In the genomic region with DNA sequence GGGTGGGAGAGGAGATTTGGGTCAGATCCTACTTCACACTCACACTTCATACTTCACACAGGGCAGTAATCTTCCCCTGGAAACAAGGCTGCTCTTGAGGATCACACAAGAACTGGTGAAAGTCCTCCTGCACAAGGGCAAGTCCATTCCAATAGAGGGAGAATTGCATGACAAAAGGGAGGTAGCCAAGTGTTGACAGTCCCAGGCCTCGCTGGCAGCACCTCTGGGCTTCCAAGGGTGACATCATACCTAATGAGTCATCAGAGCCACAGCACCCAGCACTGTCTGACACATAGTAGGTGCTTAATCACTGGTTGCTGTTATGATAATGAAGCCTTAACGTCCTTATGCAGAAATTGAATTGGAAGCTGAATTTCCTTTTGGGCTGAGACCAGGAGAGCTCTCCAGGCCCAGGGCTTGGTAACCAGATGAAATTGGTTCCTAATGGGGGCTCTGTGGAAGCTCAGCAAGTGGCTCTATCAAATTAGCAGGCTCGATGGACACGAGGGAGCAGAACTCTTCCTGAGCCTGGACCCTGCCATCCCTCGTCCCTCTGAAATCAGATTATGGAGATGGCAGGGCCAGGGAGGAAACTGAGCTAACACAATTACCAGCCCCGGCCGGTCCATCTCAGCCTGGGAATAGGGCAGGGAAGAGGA, we compare ENCODE assay signal across 12 cellular contexts. TPM values are rescaled to one million over a fixed set of nuclear protein-coding genes. Genes with fewer than 3 reads are reported as not detected.
DNase-seq lines count a peak whose midpoint lies in the region; ATAC-seq and TF ChIP-seq lines count a peak whose summit lies in the region.
"Had no signal": no experiment of that assay in that cellular context is flagged by ENCODE, and none has a peak within 500 bp of the region (broad histone marks: within the 10 kb centered on the region; RNA-seq: fewer than 3 reads in every experiment).

No MANE protein-coding gene starts in this region.

- no peak for TF ChIP-seq CTCF in BE2C (IDR thresholded peaks at IDR 0.05; ENCODE audit: low read depth, low read length)
- TF ChIP-seq CTCF in right lobe of liver (IDR thresholded peaks at IDR 0.05): no peak

- H3K4me3 ChIP-seq in BE2C (ENCODE audit: low read depth, low read length) (peak overlapping the region; percentile 3; the same call in 1 of the 2 replicates), HUES6 (ENCODE audit: low read depth, low read length) (peak overlapping the region; percentile 8; the same call in 1 of the 2 replicates), right lobe of liver (no peak overlapping the region)

- H3K27ac ChIP-seq in HUES6 (ENCODE audit: low read depth, low read length) (peak overlapping the region; percentile 85; the same call in 1 of the 2 replicates), right lobe of liver (peak overlapping the region in 1 of 3 donors; percentile 18)

- ATAC-seq in right lobe of liver (peak in 3 of 4 donors; percentile 4 to 41 (median 17)), HG03139 (IDR thresholded peaks at IDR 0.05; ENCODE audit: unreplicated experiment) (no peak)

- H3K4me1 ChIP-seq in BE2C: peaks cover 27% of the 10 kb centered on the region
- peaks cover 51% of the 10 kb centered on the region for H3K4me1 ChIP-seq in HUES6 (ENCODE audit: control insufficient read depth, insufficient read depth, low read length)
- H3K4me1 ChIP-seq in right lobe of liver: peaks cover 0 to 4% (median under 1%) of the 10 kb centered on the region in 4 donors

- H3K36me3 ChIP-seq in BE2C (no peaks in the 10 kb centered on the region), HUES6 (ENCODE audit: control insufficient read depth, insufficient read depth, low read length) (no peaks in the 10 kb centered on the region), right lobe of liver (no peaks in the 10 kb centered on the region)

- 38% methylated on average over 6 of the region's 7 CpGs for WGBS in right lobe of liver (ENCODE audit: insufficient coverage, low coverage, low lambda C conversion rate, missing lambda C conversion rate)

- no peaks in the 10 kb centered on the region for H3K9me3 ChIP-seq in BE2C
- H3K9me3 ChIP-seq in HUES6 (ENCODE audit: control insufficient read depth, insufficient read depth, low read depth, low read length): no peaks in the 10 kb centered on the region
- no peaks in the 10 kb centered on the region for H3K9me3 ChIP-seq in right lobe of liver

- no peak for TF ChIP-seq POLR2A in right lobe of liver (IDR thresholded peaks at IDR 0.05)

- intact Hi-C loops in right lobe of liver (cut with DNase I): no loop called here

- no peaks in the 10 kb centered on the region for H3K27me3 ChIP-seq in BE2C
- no peaks in the 10 kb centered on the region for H3K27me3 ChIP-seq in HUES6 (ENCODE audit: control insufficient read depth, insufficient read depth, low read length)
- no peaks in the 10 kb centered on the region for H3K27me3 ChIP-seq in right lobe of liver

- DNase-seq in BE2C (peak; percentile 87), dermis blood vessel endothelial cell (peak; percentile 70), right lobe of liver (no peak), NCI-H1105 treated with DMSO at 0.1 percent for 48 hours (lab: John Stamatoyannopoulos, UW) (no peak), NCI-H1436 treated with DMSO at 0.1 percent for 48 hours (lab: John Stamatoyannopoulos, UW) (no peak), OCI-M2 (lab: John Stamatoyannopoulos, UW; ENCODE audit: unreplicated experiment) (no peak)
- DNase-seq: activated CD4-positive, alpha-beta T cell treated with anti-CD3 and anti-CD28 coated beads for 4 hours; CD8-positive, alpha-beta memory T cell; NCI-H2227 treated with DMSO at 0.1 percent for 48 hours; SHP77 treated with DMSO at 0.1 percent for 48 hours had no signal

- H3K9ac ChIP-seq in HUES6 (ENCODE audit: low read length): peak overlapping the region; percentile 73

RNA-seq across cellular contexts. Expression of gene ACTN1, which starts 58.8 kb away (rescaled TPM):
- polyA plus RNA-seq in BE2C (2012; ENCODE audit: insufficient read depth, insufficient read length, low read depth): 321 TPM
- total RNA-seq in dermis blood vessel endothelial cell: 233 and 441 TPM in 2 replicates
- 100 to 1,000 TPM in 3 of 6 experiments, 10 to 100 TPM in 3; 53.1 to 145 (median 100) TPM for total RNA-seq in right lobe of liver

Comparison
In these comparisons a context has a peak if more than half of its experiments do, and no peak if none do; other contexts are left out.
1. DNase-seq: peak in BE2C (single experiment) and dermis blood vessel endothelial cell (single experiment); none in right lobe of liver (0 of 3), NCI-H1105 treated with DMSO at 0.1 percent for 48 hours (single experiment), NCI-H1436 treated with DMSO at 0.1 percent for 48 hours (single experiment) and OCI-M2 (single experiment).
2. H3K4me3 ChIP-seq: peak in BE2C (single experiment) and HUES6 (single experiment); none in right lobe of liver (0 of 3).